ENCODE assay signal across 14 cellular contexts in genomic region chr1:218364028-218364710, GRCh38. TPM values are rescaled to one million over a fixed set of nuclear protein-coding genes. Genes with fewer than 3 reads are reported as not detected.
DNase-seq lines count a peak whose midpoint lies in the region; ATAC-seq and TF ChIP-seq lines count a peak whose summit lies in the region.
"Had no signal": no experiment of that assay in that cellular context is flagged by ENCODE, and none has a peak within 500 bp of the region (broad histone marks: within the 10 kb centered on the region; RNA-seq: fewer than 3 reads in every experiment).

No MANE protein-coding gene starts in this region.

- DNase-seq in NCI-H2196 (lab: John Stamatoyannopoulos, UW; ENCODE audit: unreplicated experiment) (peak; percentile 24), astrocyte of the hippocampus (ENCODE audit: low read depth, low spot score) (peak; percentile 64), lower lobe of right lung (no peak), tibial artery (no peak), NCI-H187 (lab: John Stamatoyannopoulos, UW) (no peak), nephron progenitor cell (no peak)
- DNase-seq: activated CD4-positive, alpha-beta memory T cell treated with anti-CD3 and anti-CD28 coated beads, Interleukin-2, amount 10 ng/mL, durations not matched to agents 7 days and 5 days; DMS 273 treated with DMSO at 0.1 percent for 48 hours; hypothalamus; OCI-M1 had no signal

- H3K9me3 Mint-ChIP-seq in nephron progenitor cell: no peaks in the 10 kb centered on the region
- H3K9me3 Mint-ChIP-seq: activated CD4-positive, alpha-beta memory T cell treated with anti-CD3 and anti-CD28 coated beads, Interleukin-2, amount 10 ng/mL, durations not matched to agents 7 days and 5 days; dendritic cell treated with granulocyte-macrophage colony-stimulating factor and Interleukin-4, amounts not matched to agents 40 ng/mL and 50 ng/mL, for 4 days; stimulated activated naive CD8-positive, alpha-beta T cell treated with anti-CD3 and anti-CD28 coated beads, Interleukin-15, Interleukin-2, amounts not matched to agents 100 ng/mL and 50 ng/mL, for 24 hours had no signal

- H3K4me3 ChIP-seq in lower lobe of right lung (no peak overlapping the region), tibial artery (no peak overlapping the region)

- H3K9me3 ChIP-seq in lower lobe of right lung (no peaks in the 10 kb centered on the region), tibial artery (no peaks in the 10 kb centered on the region)

- peaks cover 2% of the 10 kb centered on the region for H3K27me3 Mint-ChIP-seq in nephron progenitor cell (ENCODE audit: low read depth, poor library complexity)
- H3K27me3 Mint-ChIP-seq: B cell had no signal

- H3K4me1 ChIP-seq in lower lobe of right lung (peaks cover 20% of the 10 kb centered on the region), tibial artery (peaks cover 0 to 91% (median 26%) of the 10 kb centered on the region in 4 donors)

- H3K27ac Mint-ChIP-seq in nephron progenitor cell: no peak overlapping the region
- H3K27ac Mint-ChIP-seq: activated CD4-positive, alpha-beta memory T cell treated with anti-CD3 and anti-CD28 coated beads, Interleukin-2, amount 10 ng/mL, durations not matched to agents 7 days and 5 days; B cell; dendritic cell treated with granulocyte-macrophage colony-stimulating factor and Interleukin-4, amounts not matched to agents 40 ng/mL and 50 ng/mL, for 4 days; stimulated activated naive CD8-positive, alpha-beta T cell treated with anti-CD3 and anti-CD28 coated beads, Interleukin-15, Interleukin-2, amounts not matched to agents 100 ng/mL and 50 ng/mL, for 24 hours had no signal

- H3K36me3 ChIP-seq in lower lobe of right lung: no peaks in the 10 kb centered on the region
- no peaks in the 10 kb centered on the region for H3K36me3 ChIP-seq in tibial artery

- intact Hi-C loops in lower lobe of right lung (cut with DNase I) (no loop called here), tibial artery (cut with DNase I; ENCODE audit: low total_unique reads) (no loop called here)

- H3K36me3 Mint-ChIP-seq in nephron progenitor cell (ENCODE audit: low read depth): peaks cover 6% of the 10 kb centered on the region

- TF ChIP-seq CTCF in lower lobe of right lung (IDR thresholded peaks at IDR 0.05) (no peak), tibial artery (IDR thresholded peaks at IDR 0.05) (no peak), nephron progenitor cell (IDR thresholded peaks at IDR 0.05) (no peak)

- H3K27ac ChIP-seq in lower lobe of right lung (peak overlapping the region; percentile 15), tibial artery (peak overlapping the region; percentile 51 to 73)

- ATAC-seq in lower lobe of right lung (peak in 1 of 2 donors; percentile 41), GM21423 (IDR thresholded peaks at IDR 0.05; ENCODE audit: unreplicated experiment) (no peak)

- H3K27me3 ChIP-seq in lower lobe of right lung (ENCODE audit: low read depth) (no peaks in the 10 kb centered on the region), tibial artery (no peaks in the 10 kb centered on the region)

- H3K4me3 Mint-ChIP-seq in nephron progenitor cell: no peak overlapping the region
- H3K4me3 Mint-ChIP-seq: activated CD4-positive, alpha-beta memory T cell treated with anti-CD3 and anti-CD28 coated beads, Interleukin-2, amount 10 ng/mL, durations not matched to agents 7 days and 5 days; B cell; dendritic cell treated with granulocyte-macrophage colony-stimulating factor and Interleukin-4, amounts not matched to agents 40 ng/mL and 50 ng/mL, for 4 days; stimulated activated naive CD8-positive, alpha-beta T cell treated with anti-CD3 and anti-CD28 coated beads, Interleukin-15, Interleukin-2, amounts not matched to agents 100 ng/mL and 50 ng/mL, for 24 hours had no signal

- peaks cover 53% of the 10 kb centered on the region for H3K4me1 Mint-ChIP-seq in nephron progenitor cell
- H3K4me1 Mint-ChIP-seq: activated CD4-positive, alpha-beta memory T cell treated with anti-CD3 and anti-CD28 coated beads, Interleukin-2, amount 10 ng/mL, durations not matched to agents 7 days and 5 days; B cell had no signal

RNA-seq across cellular contexts. Expression of gene TGFB2, which starts 19.0 kb away (rescaled TPM):
- total RNA-seq in lower lobe of right lung: 10.2 TPM
- total RNA-seq: activated CD4-positive, alpha-beta memory T cell treated with anti-CD3 and anti-CD28 coated beads, Interleukin-2, amount 10 ng/mL, durations not matched to agents 7 days and 5 days had no signal

Comparison
In these comparisons a context has a peak if more than half of its experiments do, and no peak if none do; other contexts are left out.
1. DNase-seq: peak in NCI-H2196 (single experiment) and astrocyte of the hippocampus (single experiment); none in lower lobe of right lung (single experiment), tibial artery (0 of 2), NCI-H187 (0 of 2) and nephron progenitor cell (single experiment).